In the genomic region with DNA sequence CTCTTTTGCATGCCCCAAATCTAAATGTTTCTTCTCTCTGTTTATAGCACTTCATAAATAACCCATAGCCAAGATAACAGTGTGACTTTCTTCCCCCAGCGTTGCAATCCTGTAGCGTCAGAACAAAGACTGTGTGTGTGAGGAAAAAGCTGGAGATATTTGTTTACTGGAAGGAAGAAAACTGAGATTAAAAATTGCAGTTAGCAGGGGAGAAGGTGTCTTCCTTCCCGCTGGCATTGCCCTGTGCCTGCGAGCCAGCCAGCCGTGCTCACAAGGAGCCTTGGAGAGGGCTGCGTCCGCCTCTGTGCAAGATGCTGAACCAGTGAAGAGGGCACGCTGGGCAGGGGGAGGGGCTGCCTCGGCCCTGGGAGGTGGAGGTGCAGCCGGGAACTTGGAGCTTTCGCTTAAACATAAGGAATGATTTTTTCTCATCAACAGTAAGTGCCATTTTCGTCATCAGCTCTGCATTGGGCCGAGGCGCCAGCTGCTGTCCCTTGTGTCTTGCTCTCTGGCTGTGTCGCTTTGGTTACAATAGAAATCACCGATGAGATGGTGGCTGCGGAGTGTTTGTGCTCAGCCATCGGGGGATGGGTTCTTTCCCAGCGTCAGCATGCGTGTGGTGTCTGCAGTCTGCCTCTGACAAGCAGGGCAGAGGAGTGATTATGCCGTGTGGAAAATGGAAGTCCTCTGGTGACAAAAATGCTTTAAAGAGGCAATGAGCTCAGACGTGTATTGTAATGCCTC, we compare ENCODE assay signal across 8 cellular contexts.
DNase-seq lines count a peak whose midpoint lies in the region; TF ChIP-seq lines count a peak whose summit lies in the region.

No MANE protein-coding gene starts in this region.

- POLR2A ChIA-PET in HEK293 (lab: Yijun Ruan, JAX) = no interaction called here

- peak in 1 of 2 donors; percentile 21 for TF ChIP-seq EP300 in tibial nerve (IDR thresholded peaks at IDR 0.05)

- H3K27me3 ChIP-seq in ectodermal cell (ENCODE audit: control insufficient read depth, insufficient read depth, low read length, poor library complexity, severe bottlenecking) (no peaks in the 10 kb centered on the region), tibial nerve (no peaks in the 10 kb centered on the region)

- TF ChIP-seq POLR2A in tibial nerve (IDR thresholded peaks at IDR 0.05) = no peak

- 9 to 13% methylated on average over 22 of the region's 22 CpGs for WGBS in ectodermal cell, 2 experiments
- WGBS in mesodermal cell (ENCODE audit: insufficient coverage in 2 of 2), 2 experiments = 14 to 15% methylated on average over 19 to 22 of the region's 22 CpGs
- 12 to 21% methylated on average over 22 of the region's 22 CpGs for WGBS in tibial nerve, 2 donors

- peaks cover 4% of the 10 kb centered on the region; the same call in 1 of the 2 replicates for H3K4me1 ChIP-seq in HEK293 (ENCODE audit: control insufficient read depth, insufficient read depth, low read length)
- peaks cover 28% of the 10 kb centered on the region for H3K4me1 ChIP-seq in ectodermal cell (ENCODE audit: control insufficient read depth, insufficient read depth, low read length)
- peaks cover 8% of the 10 kb centered on the region for H3K4me1 ChIP-seq in mesodermal cell (ENCODE audit: control insufficient read depth, insufficient read depth, low read length, poor library complexity, severe bottlenecking)
- peaks cover 0 to 33% (median 11%) of the 10 kb centered on the region in 4 donors for H3K4me1 ChIP-seq in tibial nerve

- no peak overlapping the region for H3K27ac ChIP-seq in HEK293 (ENCODE audit: extremely low read depth, low read depth, low read length)
- H3K27ac ChIP-seq in ectodermal cell (ENCODE audit: insufficient read depth, low read depth, low read length, poor library complexity, severe bottlenecking) = peak overlapping the region; percentile 28
- peak overlapping the region; percentile 64 for H3K27ac ChIP-seq in mesodermal cell (ENCODE audit: low read depth, low read length, severe bottlenecking)
- H3K27ac ChIP-seq in tibial nerve = peak overlapping the region in 2 of 4 donors; percentile 39 to 59

- no peak for TF ChIP-seq CTCF in HEK293 (tag by site-specific recombination; IDR thresholded peaks at IDR 0.05)
- no peak for TF ChIP-seq CTCF in tibial nerve (IDR thresholded peaks at IDR 0.05)

- H3K4me3 ChIP-seq in HEK293 (ENCODE audit: low read depth, low read length) = no peak overlapping the region
- H3K4me3 ChIP-seq in ectodermal cell (ENCODE audit: insufficient read depth, low read depth, low read length) = peak overlapping the region; percentile 27
- peak overlapping the region; percentile 38 for H3K4me3 ChIP-seq in mesodermal cell (ENCODE audit: extremely low read depth, insufficient read depth, low read length, poor library complexity, severe bottlenecking)
- peak overlapping the region in 3 of 4 donors; percentile 14 to 46 (median 36) for H3K4me3 ChIP-seq in tibial nerve

- H3K36me3 ChIP-seq in HEK293 (ENCODE audit: control insufficient read depth in 2 of 2, insufficient read depth in 1 of 2, low read length in 2 of 2) (no peaks in the 10 kb centered on the region), ectodermal cell (ENCODE audit: control insufficient read depth, insufficient read depth, low read length) (no peaks in the 10 kb centered on the region), mesodermal cell (ENCODE audit: control insufficient read depth, insufficient read depth, low read length) (no peaks in the 10 kb centered on the region), tibial nerve (peaks cover 0 to under 1% (median 0%) of the 10 kb centered on the region in 3 donors)

- DNase-seq in DMS114 treated with DMSO at 0.1 percent for 48 hours (lab: John Stamatoyannopoulos, UW; ENCODE audit: unreplicated experiment) (peak; percentile 18), NCI-H69 (lab: John Stamatoyannopoulos, UW) (peak; percentile 62), tibial nerve (ENCODE audit: low spot score in 2 of 2) (peak in 1 of 2 donors; percentile 12), NCI-H2196 (lab: John Stamatoyannopoulos, UW; ENCODE audit: unreplicated experiment) (no peak), NK-92 (lab: John Stamatoyannopoulos, UW; ENCODE audit: unreplicated experiment) (no peak)

- CTCF ChIA-PET in HEK293 (lab: Yijun Ruan, JAX) = interaction anchor here (1.0 kb wide), 1 partner anchor 397 kb away, joined by 3 read pairs; no protein-coding TSS in a partner anchor

- H3K9me3 ChIP-seq in HEK293 (ENCODE audit: control insufficient read depth, insufficient read depth, low read depth, low read length) (no peaks in the 10 kb centered on the region), ectodermal cell (ENCODE audit: control insufficient read depth, low read length) (no peaks in the 10 kb centered on the region), mesodermal cell (ENCODE audit: control insufficient read depth, low read length) (no peaks in the 10 kb centered on the region), tibial nerve (no peaks in the 10 kb centered on the region)

TF ChIP-seq in HEK293, 187 proteins besides CTCF, POLR2A, EP300 and RAD21:
- TF ChIP-seq TRIM28 (IDR thresholded peaks at IDR 0.05; ENCODE audit: borderline replicate concordance, low read length) (peak; percentile 92; the same call in 1 of the 2 replicates), ZNF202 (tag by site-specific recombination; IDR thresholded peaks at IDR 0.05; ENCODE audit: borderline replicate concordance) (no peak), GLI4 (tag by site-specific recombination; IDR thresholded peaks at IDR 0.05) (no peak), GLIS2 (tag by site-specific recombination; IDR thresholded peaks at IDR 0.05) (peak; percentile 49), ZNF274 (IDR thresholded peaks at IDR 0.05; ENCODE audit: low read length) (no peak), ZNF274 (tag by site-specific recombination; IDR thresholded peaks at IDR 0.05; ENCODE audit: borderline replicate concordance) (no peak), ZNF133 (tag by site-specific recombination; IDR thresholded peaks at IDR 0.05) (no peak), MZF1 (tag by site-specific recombination; IDR thresholded peaks at IDR 0.05; ENCODE audit: borderline replicate concordance) (no peak), ZNF19 (tag by site-specific recombination; IDR thresholded peaks at IDR 0.05; ENCODE audit: low read depth) (no peak), PRDM1 (tag by site-specific recombination; IDR thresholded peaks at IDR 0.05) (peak; percentile 53; the same call in 1 of the 2 replicates), ZNF169 (tag by site-specific recombination; IDR thresholded peaks at IDR 0.05) (no peak), ZNF513 (tag by site-specific recombination; IDR thresholded peaks at IDR 0.05) (no peak), KLF1 (tag by site-specific recombination; IDR thresholded peaks at IDR 0.05) (no peak), ZNF132 (tag by site-specific recombination; IDR thresholded peaks at IDR 0.05; ENCODE audit: borderline replicate concordance) (no peak), ZBTB17 (tag by site-specific recombination; IDR thresholded peaks at IDR 0.05) (0 out of 2 replicates have a peak, but pooled peaks have one; percentile 46), ZIC2 (tag by site-specific recombination; IDR thresholded peaks at IDR 0.05) (0 out of 2 replicates have a peak, but pooled peaks have one; percentile 15), ZNF621 (tag by site-specific recombination; IDR thresholded peaks at IDR 0.05) (no peak), ZNF23 (tag by site-specific recombination; IDR thresholded peaks at IDR 0.05; ENCODE audit: borderline replicate concordance) (no peak), GLIS1 (tag by site-specific recombination; IDR thresholded peaks at IDR 0.05) (peak; percentile 55), MYNN (tag by site-specific recombination; IDR thresholded peaks at IDR 0.05; ENCODE audit: borderline replicate concordance) (no peak), ZNF280C (tag by site-specific recombination; IDR thresholded peaks at IDR 0.05) (no peak)
- TF ChIP-seq, protein P1, sequence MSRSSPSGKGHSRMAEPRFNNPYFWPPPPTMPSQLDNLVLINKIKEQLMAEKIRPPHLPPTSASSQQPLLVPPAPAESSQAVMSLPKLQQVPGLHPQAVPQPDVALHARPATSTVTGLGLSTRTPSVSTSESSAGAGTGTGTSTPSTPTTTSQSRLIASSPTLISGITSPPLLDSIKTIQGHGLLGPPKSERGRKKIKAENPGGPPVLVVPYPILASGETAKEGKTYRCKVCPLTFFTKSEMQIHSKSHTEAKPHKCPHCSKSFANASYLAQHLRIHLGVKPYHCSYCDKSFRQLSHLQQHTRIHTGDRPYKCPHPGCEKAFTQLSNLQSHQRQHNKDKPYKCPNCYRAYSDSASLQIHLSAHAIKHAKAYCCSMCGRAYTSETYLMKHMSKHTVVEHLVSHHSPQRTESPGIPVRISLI (tag by site-specific recombination; IDR thresholded peaks at IDR 0.05) = no peak

Comparison
In these comparisons a context has a peak if more than half of its experiments do, and no peak if none do; other contexts are left out.
1. DNase-seq: peak in DMS114 treated with DMSO at 0.1 percent for 48 hours (single experiment) and NCI-H69 (single experiment); none in NCI-H2196 (single experiment) and NK-92 (single experiment).